ENCODE assay signal across 8 cellular contexts in the genomic region with DNA sequence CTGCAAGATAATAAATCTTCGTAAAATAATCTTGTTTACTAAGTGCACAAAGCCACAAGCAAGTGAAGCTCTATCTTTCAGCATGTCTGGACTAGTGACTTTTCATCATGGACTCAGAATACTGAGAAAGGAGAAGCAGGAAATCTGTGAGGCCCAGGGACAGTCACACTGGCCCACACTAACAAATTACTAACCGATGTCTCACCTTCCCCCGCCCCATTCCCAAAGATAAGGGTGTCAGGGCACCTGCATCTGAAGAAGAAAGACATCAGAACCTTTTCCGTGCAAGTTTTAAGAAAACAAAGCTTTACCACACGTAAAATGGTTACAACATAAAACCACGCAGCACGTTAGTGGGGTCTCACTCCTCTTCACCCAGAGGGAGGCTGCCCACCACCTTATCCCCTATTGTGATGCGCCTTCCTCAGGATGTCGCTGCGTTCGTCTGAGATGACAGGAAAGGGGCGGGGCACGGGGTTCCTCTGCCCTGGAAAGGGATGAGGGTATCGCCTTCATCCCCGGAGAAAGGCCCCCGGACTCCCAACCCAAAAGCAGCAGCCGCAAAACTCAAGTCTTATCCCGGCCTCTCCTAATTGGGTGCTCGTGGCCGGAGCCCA. TPM values are rescaled to one million over a fixed set of nuclear protein-coding genes. Genes with fewer than 3 reads are reported as not detected.
A peak's percentile ranks its signal among the peaks of the same experiment; 100 is the strongest.
DNase-seq lines count a peak whose midpoint lies in the region; ATAC-seq and TF ChIP-seq lines count a peak whose summit lies in the region.

No MANE protein-coding gene starts in this region.

- ATAC-seq in HG02885 (IDR thresholded peaks at IDR 0.05; ENCODE audit: poor library complexity, unreplicated experiment): peak; percentile 46
- peak; percentile 57 to 67 (median 64) for ATAC-seq in right lobe of liver

- no peaks in the 10 kb centered on the region for H3K36me3 ChIP-seq in right lobe of liver

- H3K4me1 ChIP-seq in right lobe of liver: peaks cover 0 to 13% (median 3%) of the 10 kb centered on the region in 4 donors

- no peak for TF ChIP-seq CTCF in right lobe of liver (IDR thresholded peaks at IDR 0.05)

- no peaks in the 10 kb centered on the region for H3K27me3 ChIP-seq in right lobe of liver

- no peaks in the 10 kb centered on the region for H3K9me3 ChIP-seq in right lobe of liver

- H3K27ac ChIP-seq in cingulate gyrus (ENCODE audit: low read depth, low read length): peak overlapping the region; percentile 77
- H3K27ac ChIP-seq in right lobe of liver: peak overlapping the region; percentile 52 to 70 (median 54)

- intact Hi-C loops in right lobe of liver (cut with DNase I): no loop called here

- DNase-seq in NK-92 treated with Interleukin-12 subunit alpha and Interleukin-12 subunit beta, amount 100 ng/mL, for 24 hours (lab: John Stamatoyannopoulos, UW): peak; percentile 66
- DNase-seq in NK-92 (lab: John Stamatoyannopoulos, UW; ENCODE audit: unreplicated experiment) (no peak), NCI-H2029 treated with DMSO at 0.1 percent for 48 hours (lab: John Stamatoyannopoulos, UW) (peak; percentile 20), right lobe of liver (peak; percentile 68 to 77 (median 74))
- peak; percentile 61 for DNase-seq in activated CD4-positive, CD25-positive, alpha-beta regulatory T cell treated with anti-CD3 and anti-CD28 coated beads, Interleukin-2, amount 50 U/mL, for 72 hours
- DNase-seq in stimulated activated CD4-positive, alpha-beta T cell treated with anti-CD3 and anti-CD28 coated beads, TNF-alpha, amount 100 ng/mL, for 1 hour (ENCODE audit: low read depth in 3 of 3, low spot score in 1 of 3): peak in 2 of 3 donors; percentile 13 to 29

- TF ChIP-seq POLR2A in right lobe of liver (IDR thresholded peaks at IDR 0.05): no peak

- WGBS in right lobe of liver (ENCODE audit: insufficient coverage, low coverage, low lambda C conversion rate, missing lambda C conversion rate): under 1% methylated on average over 13 of the region's 20 CpGs

- peak overlapping the region; percentile 54 to 88 (median 78) for H3K4me3 ChIP-seq in right lobe of liver

RNA-seq across cellular contexts. Expression of a gene that starts 0.6 kb away (rescaled TPM):
- 10 to 100 TPM in 1 of 6 experiments, 1 to 10 TPM in 5; 4.8 to 11.0 (median 7.3) TPM for total RNA-seq in right lobe of liver

RNA-seq across cellular contexts. Expression of a gene that starts 33.4 kb away (rescaled TPM):
- not detected for total RNA-seq in right lobe of liver
